16 cellular contexts compared by ENCODE assay signal in genomic region chr13:44120814-44121505, GRCh38.
"Had no signal": no experiment of that assay in that cellular context is flagged by ENCODE, and none has a peak within 500 bp of the region (broad histone marks: within the 10 kb centered on the region; RNA-seq: fewer than 3 reads in every experiment).

No MANE protein-coding gene starts in this region.

- H3K4me3 ChIP-seq: left ventricle myocardium inferior, pancreas, right lobe of liver, smooth muscle cell, testis had no signal

- ATAC-seq: naive thymus-derived CD4-positive, alpha-beta T cell; pancreas; right lobe of liver; stimulated activated naive CD8-positive, alpha-beta T cell treated with anti-CD3 and anti-CD28 coated beads, Interleukin-15, amount 100 ng/mL, for 72 hours; T-helper 17 cell had no signal

- H3K36me3 ChIP-seq: left ventricle myocardium inferior, neutrophil, pancreas, right lobe of liver had no signal

- H3K9me3 ChIP-seq: neutrophil, pancreas, testis had no signal

- H3K27me3 ChIP-seq: neutrophil, pancreas, right lobe of liver, testis had no signal

- H3K27ac ChIP-seq: left ventricle myocardium inferior, neutrophil, pancreas, right lobe of liver, testis, VCaP had no signal

- DNase-seq: activated CD4-positive, alpha-beta T cell treated with anti-CD3 and anti-CD28 coated beads, Interleukin-2, amount 50 U/mL, for 4 hours; activated CD4-positive, CD25-positive, alpha-beta regulatory T cell treated with anti-CD3 and anti-CD28 coated beads, Interleukin-2, amount 50 U/mL, for 72 hours; activated gamma-delta T cell; left ventricle myocardium inferior; mammary epithelial cell; naive thymus-derived CD4-positive, alpha-beta T cell; pancreas; right lobe of liver; stimulated activated CD4-positive, alpha-beta T cell treated with anti-CD3 and anti-CD28 coated beads, Interleukin-4, amount 100 ng/mL, for 1 hour; stimulated activated naive CD8-positive, alpha-beta T cell treated with anti-CD3 and anti-CD28 coated beads, Interleukin-15, amount 100 ng/mL, for 72 hours; T-helper 17 cell; testis had no signal

- H3K27ac Mint-ChIP-seq: activated naive CD4-positive, alpha-beta T cell treated with anti-CD3 and anti-CD28 coated beads, Interleukin-2, amount 50 U/mL, for 24 hours; naive thymus-derived CD4-positive, alpha-beta T cell; stimulated activated naive CD8-positive, alpha-beta T cell treated with anti-CD3 and anti-CD28 coated beads, Interleukin-15, amount 100 ng/mL, for 72 hours; T-helper 17 cell had no signal

- H3K4me3 Mint-ChIP-seq: activated naive CD4-positive, alpha-beta T cell treated with anti-CD3 and anti-CD28 coated beads, Interleukin-2, amount 50 U/mL, for 24 hours; naive thymus-derived CD4-positive, alpha-beta T cell; stimulated activated naive CD8-positive, alpha-beta T cell treated with anti-CD3 and anti-CD28 coated beads, Interleukin-15, amount 100 ng/mL, for 72 hours; T-helper 17 cell had no signal

- H3K4me1 ChIP-seq: pancreas had no signal

- H3K27me3 Mint-ChIP-seq: activated naive CD4-positive, alpha-beta T cell treated with anti-CD3 and anti-CD28 coated beads, Interleukin-2, amount 50 U/mL, for 24 hours; stimulated activated naive CD8-positive, alpha-beta T cell treated with anti-CD3 and anti-CD28 coated beads, Interleukin-15, amount 100 ng/mL, for 72 hours; T-helper 17 cell had no signal
